9 cellular contexts compared by ENCODE assay signal in genomic region chr5:140363631-140364471, GRCh38. TPM values are rescaled to one million over a fixed set of nuclear protein-coding genes. Genes with fewer than 3 reads are reported as not detected.
DNase-seq lines count a peak whose midpoint lies in the region; ATAC-seq and TF ChIP-seq lines count a peak whose summit lies in the region.
"Had no signal": no experiment of that assay in that cellular context is flagged by ENCODE, and none has a peak within 500 bp of the region (broad histone marks: within the 10 kb centered on the region; RNA-seq: fewer than 3 reads in every experiment).

No MANE protein-coding gene starts in this region.

- H2BK12ac ChIP-seq in H9 (ENCODE audit: insufficient read length, low read depth, low read length) = no peak overlapping the region

- H2BK20ac ChIP-seq in H9 (ENCODE audit: low read depth, low read length, poor library complexity, severe bottlenecking) = no peak overlapping the region

- H3K27me3 ChIP-seq in H9 (ENCODE audit: insufficient read depth, low read length) = no peaks in the 10 kb centered on the region

- peak overlapping the region; percentile 54 for H3K4me2 ChIP-seq in H9 (ENCODE audit: insufficient read depth, insufficient read length, low read length)

- H2BK15ac ChIP-seq in H9 (ENCODE audit: low read depth, low read length) = no peak overlapping the region

- no peak overlapping the region for H4K5ac ChIP-seq in H9 (ENCODE audit: insufficient read length, low read depth, low read length)

- no peak overlapping the region for H3K56ac ChIP-seq in H9 (ENCODE audit: insufficient read length, low read depth, low read length)

- ATAC-seq in memory B cell (ENCODE audit: low read depth) = no peak
- no peak for ATAC-seq in HG03457 (IDR thresholded peaks at IDR 0.05; ENCODE audit: unreplicated experiment)
- no peak for ATAC-seq in activated CD4-positive, CD25-positive, alpha-beta regulatory T cell treated with anti-CD3 and anti-CD28 coated beads, Interleukin-2, amount 50 U/mL, for 24 hours

- H3K4ac ChIP-seq in H9 (ENCODE audit: low read depth, low read length) = no peak overlapping the region

- no peak overlapping the region for H4K91ac ChIP-seq in H9 (ENCODE audit: insufficient read length, low read depth, low read length)

- no peak overlapping the region for H3T11ph ChIP-seq in H9 (ENCODE audit: low read length)

- no peak overlapping the region for H4K8ac ChIP-seq in H9 (replicated peaks; ENCODE audit: insufficient read length, low read depth, low read length)

- H3K79me1 ChIP-seq in H9 (ENCODE audit: insufficient read depth, low read depth, low read length, poor library complexity, severe bottlenecking) = no peaks in the 10 kb centered on the region

- no peak for DNase-seq in H9
- no peak for DNase-seq in memory B cell (ENCODE audit: low spot score in 2 of 2)
- no peak for DNase-seq in NCI-H2171 (lab: John Stamatoyannopoulos, UW)
- DNase-seq in NCI-H1417 (lab: John Stamatoyannopoulos, UW) = no peak
- DNase-seq: amniotic stem cell had no signal

- H3K27ac ChIP-seq in 22Rv1 = no peak overlapping the region
- no peak overlapping the region for H3K27ac ChIP-seq in H9 (ENCODE audit: insufficient read length, low read depth, low read length)

- H3K23me2 ChIP-seq in H9 (ENCODE audit: insufficient read length, low read depth, low read length, poor library complexity, severe bottlenecking) = peaks cover 4% of the 10 kb centered on the region

- H2BK120ac ChIP-seq in H9 (ENCODE audit: low read depth, low read length, poor library complexity, severe bottlenecking) = no peak overlapping the region

- H3K9me3 Mint-ChIP-seq in H9 (no peaks in the 10 kb centered on the region), brain (no peaks in the 10 kb centered on the region), memory B cell (no peaks in the 10 kb centered on the region)

- peaks cover 10% of the 10 kb centered on the region for H3K27me3 Mint-ChIP-seq in H9 (ENCODE audit: low read depth)
- H3K27me3 Mint-ChIP-seq in brain = no peaks in the 10 kb centered on the region
- H3K27me3 Mint-ChIP-seq in memory B cell = no peaks in the 10 kb centered on the region

- WGBS in H9 (ENCODE audit: extremely low coverage, insufficient read length, low lambda C conversion rate) = no CpG with 5 or more reads among the region's 20 CpGs

- no peak overlapping the region for H3K27ac Mint-ChIP-seq in H9
- no peak overlapping the region for H3K27ac Mint-ChIP-seq in brain
- H3K27ac Mint-ChIP-seq in memory B cell = no peak overlapping the region

- H4K20me1 ChIP-seq in H9 (ENCODE audit: control insufficient read depth, insufficient read depth, insufficient read length) = no peaks in the 10 kb centered on the region

- no peaks in the 10 kb centered on the region for H3K9me3 ChIP-seq in H9 (ENCODE audit: control insufficient read depth, low read depth, low read length)

- H3K4me3 Mint-ChIP-seq in H9 (peak overlapping the region; percentile 79 to 80), brain (peak overlapping the region in 3 of 5 experiments; percentile 75 to 81 (median 75)), memory B cell (peak overlapping the region; percentile 72)

- H3K4me1 ChIP-seq in H9 (ENCODE audit: insufficient read depth, low read length) = no peaks in the 10 kb centered on the region; the same call in 1 of the 2 replicates

- no peaks in the 10 kb centered on the region for H3K79me2 ChIP-seq in H9 (ENCODE audit: insufficient read depth, low read length)

- no peak overlapping the region for H3K23ac ChIP-seq in H9 (ENCODE audit: insufficient read length, low read depth, low read length)

- peak overlapping the region; percentile 90; the same call in 1 of the 2 replicates for H3K14ac ChIP-seq in H9 (ENCODE audit: insufficient read depth, low read length)

- no peak overlapping the region for H2AFZ ChIP-seq in H9 (ENCODE audit: low read length)

- no peaks in the 10 kb centered on the region for H3K36me3 Mint-ChIP-seq in H9 (ENCODE audit: insufficient read depth in 1 of 3, low read depth in 3 of 3)
- H3K36me3 Mint-ChIP-seq in brain = no peaks in the 10 kb centered on the region
- H3K36me3 Mint-ChIP-seq in memory B cell = no peaks in the 10 kb centered on the region

- H3K18ac ChIP-seq in H9 (ENCODE audit: insufficient read length, low read depth, low read length) = peak overlapping the region; percentile 79

- TF ChIP-seq CTCF in 22Rv1 (IDR thresholded peaks at IDR 0.05) = 0 out of 2 replicates have a peak, but pooled peaks have one; percentile 41
- TF ChIP-seq CTCF in H9 (conservative IDR thresholded peaks at IDR 0.05) = no peak
- no peak for TF ChIP-seq CTCF in brain (conservative IDR thresholded peaks at IDR 0.05)

- peak overlapping the region; percentile 32 for H3K9ac ChIP-seq in H9 (ENCODE audit: extremely low read depth, insufficient read length, low read length)

- H3K4me1 Mint-ChIP-seq in H9 (peaks cover 7 to 19% of the 10 kb centered on the region in 2 experiments), brain (peaks cover 3% of the 10 kb centered on the region), memory B cell (peaks cover 7% of the 10 kb centered on the region)

- no peak overlapping the region for H2AK5ac ChIP-seq in H9 (ENCODE audit: insufficient read length, low read length)

- H2BK5ac ChIP-seq in H9 (ENCODE audit: insufficient read length, low read length) = no peak overlapping the region

RNA-seq across cellular contexts. Expression of gene SLC4A9, which starts 3.9 kb away (rescaled TPM):
- total RNA-seq in H9 (2021) = 0.07 TPM in 1 of 2 replicates, not detected in the other
- not detected for polyA plus RNA-seq in brain (ENCODE audit: insufficient read depth, low read depth, low replicate concordance)

RNA-seq across cellular contexts. Expression of gene HBEGF, which starts 17.4 kb away (rescaled TPM):
- 2.4 and 2.5 TPM in 2 replicates for total RNA-seq in H9 (2021)
- polyA plus RNA-seq in brain (ENCODE audit: insufficient read depth, low read depth, low replicate concordance) = 8.8 TPM

RNA-seq across cellular contexts. Expression of gene ANKHD1, which starts 37.8 kb away (rescaled TPM):
- 102 and 105 TPM in 2 replicates for total RNA-seq in H9 (2021)
- 55.1 TPM for polyA plus RNA-seq in brain (ENCODE audit: insufficient read depth, low read depth, low replicate concordance)
